Comparison of ENCODE assay signal across 33 cellular contexts in the genomic region with DNA sequence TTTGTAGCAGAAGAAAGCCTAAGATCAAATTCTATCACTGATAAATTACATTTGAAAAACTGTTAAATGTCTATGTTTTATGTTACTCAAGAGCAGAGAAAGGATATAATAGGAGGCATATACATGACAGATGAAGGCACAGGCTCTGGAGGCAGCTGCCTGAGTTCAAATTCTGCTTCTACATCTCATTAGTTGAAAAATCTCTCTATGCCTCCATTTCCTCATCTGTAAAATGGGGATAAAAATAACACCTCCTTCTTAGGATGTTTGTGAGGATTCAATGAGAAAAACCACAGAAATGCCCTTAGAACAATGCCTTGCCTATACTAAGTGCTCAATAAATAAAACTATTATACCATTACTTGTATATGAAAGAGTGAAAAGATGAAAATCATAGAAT.
"Had no signal": no experiment of that assay in that cellular context is flagged by ENCODE, and none has a peak within 500 bp of the region (broad histone marks: within the 10 kb centered on the region; RNA-seq: fewer than 3 reads in every experiment).

No MANE protein-coding gene starts in this region.

- DNase-seq: activated B cell treated with CpG ODN at 0.5 μM for 24 hours; activated CD4-positive, alpha-beta memory T cell treated with anti-CD3 and anti-CD28 coated beads for 36 hours; activated CD4-positive, alpha-beta T cell treated with anti-CD3 and anti-CD28 coated beads for 4 hours; activated CD4-positive, alpha-beta T cell treated with anti-CD3 and anti-CD28 coated beads, Interleukin-2, amount 10 ng/mL, durations not matched to agents 24 days and 14 days; activated CD4-positive, alpha-beta T cell treated with anti-CD3 and anti-CD28 coated beads, Interleukin-2, amount 50 U/mL, for 1 hour; activated CD4-positive, alpha-beta T cell treated with anti-CD3 and anti-CD28 coated beads, Interleukin-2, amount 50 U/mL, for 4 hours; activated CD4-positive, CD25-positive, alpha-beta regulatory T cell treated with anti-CD3 and anti-CD28 coated beads, Interleukin-2, amount 50 U/mL, for 72 hours; activated CD8-positive, alpha-beta memory T cell treated with anti-CD3 and anti-CD28 coated beads, Interleukin-2, amount 50 U/mL, for 4 hours; activated CD8-positive, alpha-beta T cell treated with anti-CD3 and anti-CD28 coated beads for 36 hours; activated effector memory CD4-positive, alpha-beta T cell treated with anti-CD3 and anti-CD28 coated beads, Interleukin-2, amount 50 U/mL, for 16 hours; activated gamma-delta T cell treated with Interleukin-2 at 50 U/mL for 16 hours; activated naive CD4-positive, alpha-beta T cell; activated naive CD4-positive, alpha-beta T cell treated with anti-CD3 and anti-CD28 coated beads for 36 hours; activated naive CD4-positive, alpha-beta T cell treated with anti-CD3 and anti-CD28 coated beads, Interleukin-2, amount 50 U/mL, for 16 hours; activated naive CD8-positive, alpha-beta T cell treated with anti-CD3 and anti-CD28 coated beads for 36 hours; activated T-cell treated with anti-CD3 and anti-CD28 coated beads for 4 hours; activated T-cell treated with anti-CD3 and anti-CD28 coated beads, Interleukin-2, amount 50 U/mL, for 24 hours; activated T-cell treated with anti-CD3 and anti-CD28 coated beads, Interleukin-2, amount 50 U/mL, for 48 hours; adrenal gland; amniotic stem cell; aorta; body of pancreas; brain microvascular endothelial cell; central memory CD4-positive, alpha-beta T cell; T-cell; T-helper 2 cell; T-helper 9 cell had no signal

- H3K27ac ChIP-seq: adrenal gland, body of pancreas, brain microvascular endothelial cell, breast epithelium, VCaP had no signal

- H3K9me3 ChIP-seq: adrenal gland, body of pancreas, breast epithelium had no signal

- H3K27me3 ChIP-seq: adrenal gland, body of pancreas, brain microvascular endothelial cell, breast epithelium had no signal

- FAIRE-seq: astrocyte, TTC549 had no signal

- H3K4me3 ChIP-seq: adrenal gland, body of pancreas, breast epithelium had no signal

- ATAC-seq: activated CD8-positive, alpha-beta T cell treated with anti-CD3 and anti-CD28 coated beads for 36 hours; activated naive CD4-positive, alpha-beta T cell treated with anti-CD3 and anti-CD28 coated beads, Interleukin-2, amount 50 U/mL, for 72 hours; activated T-helper 17 cell treated with anti-CD3 and anti-CD28 coated beads, Interleukin-2, amount 50 U/mL, for 72 hours; body of pancreas; T-cell had no signal

- H3K4me1 ChIP-seq: adrenal gland, body of pancreas, breast epithelium had no signal
